28 cellular contexts compared by ENCODE assay signal in the genomic region with DNA sequence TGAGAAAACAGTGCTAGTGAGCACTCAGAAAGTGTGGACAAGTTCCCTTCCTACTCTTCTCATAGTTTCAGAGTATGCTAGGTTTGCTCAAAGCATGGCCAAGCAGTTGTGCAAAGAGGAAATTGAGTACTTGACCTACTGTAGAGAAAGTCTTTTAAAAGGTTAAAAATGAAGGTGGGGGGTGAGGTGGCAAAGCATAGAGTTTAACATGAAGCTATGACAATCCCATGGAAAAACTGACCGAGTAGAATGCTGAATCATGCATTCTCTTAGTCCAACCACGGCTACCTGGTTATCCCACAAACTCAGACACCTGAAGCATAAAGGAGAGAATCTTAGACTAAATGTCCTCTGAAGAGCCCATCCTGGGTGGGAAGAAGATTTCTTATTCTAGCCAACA.
DNase-seq lines count a peak whose midpoint lies in the region; ATAC-seq, FAIRE-seq and TF ChIP-seq lines count a peak whose summit lies in the region.
"Had no signal": no experiment of that assay in that cellular context is flagged by ENCODE, and none has a peak within 500 bp of the region (broad histone marks: within the 10 kb centered on the region; RNA-seq: fewer than 3 reads in every experiment).

No MANE protein-coding gene starts in this region.

- H3K27me3 ChIP-seq in GM23338 (ENCODE audit: insufficient read depth) (no peaks in the 10 kb centered on the region), astrocyte (ENCODE audit: insufficient read depth, low read length) (no peaks in the 10 kb centered on the region), mesendoderm (ENCODE audit: insufficient read depth, low read length, poor library complexity) (no peaks in the 10 kb centered on the region), pancreas (no peaks in the 10 kb centered on the region), aorta (ENCODE audit: control insufficient read depth in 1 of 2, insufficient read depth in 2 of 2, low read length in 1 of 2) (no peaks in the 10 kb centered on the region)
- H3K27me3 ChIP-seq: ascending aorta, gastroesophageal sphincter, right atrium auricular region had no signal

- no peak overlapping the region for H4K5ac ChIP-seq in mesendoderm (ENCODE audit: low read length)

- TF ChIP-seq POLR2A in A549 (IDR thresholded peaks at IDR 0.05; ENCODE audit: low read length), result no peak

- H2BK120ac ChIP-seq in mesendoderm (ENCODE audit: low read depth, low read length), result no peak overlapping the region

- POLR2A ChIA-PET in A549 (lab: Yijun Ruan, JAX), result interaction anchor here (3.0 kb wide), 1 partner anchor 80 kb away, joined by 14 read pairs; the partner anchor contains the start of gene PTPN14

- H3K27ac Mint-ChIP-seq in GM23338 (no peak overlapping the region), astrocyte (ENCODE audit: unreplicated experiment) (peak overlapping the region; percentile 100)
- H3K27ac Mint-ChIP-seq: activated B cell treated with CpG ODN at 0.5 μM for 24 hours; activated naive CD4-positive, alpha-beta T cell treated with anti-CD3 and anti-CD28 coated beads for 36 hours; CD14-positive monocyte; IgD-negative memory B cell had no signal

- H2AK5ac ChIP-seq in mesendoderm (ENCODE audit: low read length), result no peak overlapping the region

- H3K9me3 Mint-ChIP-seq in GM23338 (no peaks in the 10 kb centered on the region; the same call in 2 of the 3 replicates), astrocyte (ENCODE audit: unreplicated experiment) (no peaks in the 10 kb centered on the region)
- H3K9me3 Mint-ChIP-seq: activated B cell treated with CpG ODN at 0.5 μM for 24 hours; activated naive CD4-positive, alpha-beta T cell treated with anti-CD3 and anti-CD28 coated beads for 36 hours; CD14-positive monocyte; IgD-negative memory B cell had no signal

- intact Hi-C loops in pancreas (cut with DNase I) (no loop called here), aorta (cut with DNase I) (no loop called here)

- H3K56ac ChIP-seq in mesendoderm (ENCODE audit: low read length), result no peak overlapping the region

- H3K79me1 ChIP-seq in mesendoderm (ENCODE audit: low read length), result peaks cover 13% of the 10 kb centered on the region

- FAIRE-seq in A549 (lab: Jason Lieb, UNC) (no peak), astrocyte (lab: Jason Lieb, UNC) (no peak), pancreas (lab: Jason Lieb, UNC) (no peak)
- FAIRE-seq: kidney, urothelium cell line had no signal

- H4K20me1 ChIP-seq in GM23338 (replicated peaks; ENCODE audit: insufficient read depth) (peaks cover 6% of the 10 kb centered on the region), astrocyte (ENCODE audit: insufficient read depth, low read length) (peaks cover 57% of the 10 kb centered on the region)

- no peak overlapping the region for H2BK5ac ChIP-seq in mesendoderm (ENCODE audit: low read length)

- no peak overlapping the region for H3K4me3 ChIP-seq in A549
- no peak overlapping the region for H3K4me3 ChIP-seq in GM23338
- no peak overlapping the region for H3K4me3 ChIP-seq in astrocyte (ENCODE audit: insufficient read depth, low read depth, low read length)
- H3K4me3 ChIP-seq in mesendoderm (ENCODE audit: low read length), result no peak overlapping the region
- no peak overlapping the region for H3K4me3 ChIP-seq in pancreas
- H3K4me3 ChIP-seq in aorta (ENCODE audit: low read length in 2 of 2), result no peak overlapping the region
- H3K4me3 ChIP-seq: ascending aorta, gastroesophageal sphincter, lung, right atrium auricular region had no signal

- TF ChIP-seq CTCF in A549 (IDR thresholded peaks at IDR 0.05), result no peak
- no peak for TF ChIP-seq CTCF in GM23338 (conservative IDR thresholded peaks at IDR 0.05; ENCODE audit: low read depth in 2 of 2)
- no peak for TF ChIP-seq CTCF in astrocyte (IDR thresholded peaks at IDR 0.05; ENCODE audit: insufficient read depth, low read depth, low read length)
- no peak for TF ChIP-seq CTCF in pancreas (IDR thresholded peaks at IDR 0.05)

- H3K36me3 Mint-ChIP-seq in GM23338 (ENCODE audit: low read depth) (no peaks in the 10 kb centered on the region; the same call in 2 of the 3 replicates), astrocyte (ENCODE audit: low read depth, unreplicated experiment) (peaks cover 10% of the 10 kb centered on the region)
- H3K36me3 Mint-ChIP-seq: CD14-positive monocyte, IgD-negative memory B cell had no signal

- H3K4me1 ChIP-seq in A549 (peaks cover 80% of the 10 kb centered on the region), GM23338 (ENCODE audit: insufficient read depth) (peaks cover 67% of the 10 kb centered on the region), astrocyte (ENCODE audit: insufficient read depth, low read length) (peaks cover 41% of the 10 kb centered on the region), mesendoderm (ENCODE audit: control insufficient read depth, low read depth, low read length) (peaks cover 30% of the 10 kb centered on the region), pancreas (peaks cover 0 to 19% (median 0%) of the 10 kb centered on the region in 3 donors), aorta (ENCODE audit: control insufficient read depth in 1 of 2, insufficient read depth in 2 of 2, low read length in 2 of 2) (peaks cover 0 to 2% of the 10 kb centered on the region in 2 donors)
- H3K4me1 ChIP-seq: right atrium auricular region had no signal

- H3K79me2 ChIP-seq in GM23338 (replicated peaks; ENCODE audit: insufficient read depth), result peaks cover 96% of the 10 kb centered on the region
- peaks cover 93% of the 10 kb centered on the region for H3K79me2 ChIP-seq in astrocyte (ENCODE audit: insufficient read depth, low read length)
- H3K79me2 ChIP-seq in mesendoderm (ENCODE audit: control insufficient read depth, insufficient read depth, low read length), result peaks cover 70% of the 10 kb centered on the region

- no peaks in the 10 kb centered on the region for H3F3A ChIP-seq in GM23338 (replicated peaks; ENCODE audit: low read depth)

- peak overlapping the region; percentile 3 for H4K8ac ChIP-seq in mesendoderm (ENCODE audit: low read depth, low read length)

- H3K36me3 ChIP-seq in GM23338 (ENCODE audit: insufficient read depth) (no peaks in the 10 kb centered on the region), astrocyte (ENCODE audit: insufficient read depth, low read length) (no peaks in the 10 kb centered on the region), mesendoderm (ENCODE audit: control insufficient read depth, insufficient read depth, low read length) (no peaks in the 10 kb centered on the region), pancreas (no peaks in the 10 kb centered on the region), aorta (ENCODE audit: control insufficient read depth in 1 of 2, insufficient read depth in 2 of 2, low read length in 1 of 2) (no peaks in the 10 kb centered on the region)
- H3K36me3 ChIP-seq: ascending aorta, gastroesophageal sphincter, right atrium auricular region had no signal

- no peak overlapping the region for H3K4me2 ChIP-seq in A549
- no peak overlapping the region for H3K4me2 ChIP-seq in GM23338
- no peak overlapping the region for H3K4me2 ChIP-seq in astrocyte (ENCODE audit: low read length)
- no peak overlapping the region for H3K4me2 ChIP-seq in mesendoderm (ENCODE audit: low read length)

- no peak overlapping the region for H3K4ac ChIP-seq in mesendoderm (ENCODE audit: low read depth, low read length)

- H3K4me3 Mint-ChIP-seq in GM23338 (no peak overlapping the region), astrocyte (ENCODE audit: unreplicated experiment) (no peak overlapping the region)
- H3K4me3 Mint-ChIP-seq: activated B cell treated with CpG ODN at 0.5 μM for 24 hours; activated naive CD4-positive, alpha-beta T cell treated with anti-CD3 and anti-CD28 coated beads for 36 hours; CD14-positive monocyte; IgD-negative memory B cell had no signal

- H3K27me3 Mint-ChIP-seq in GM23338 (ENCODE audit: insufficient read depth, low read depth, poor library complexity), result peaks cover 3% of the 10 kb centered on the region
- no peaks in the 10 kb centered on the region for H3K27me3 Mint-ChIP-seq in astrocyte (ENCODE audit: low read depth, unreplicated experiment)

- DNase-seq in A549 (ENCODE audit: low read depth in 1 of 2, low spot score in 1 of 2) (no peak), GM23338 (ENCODE audit: low spot score) (no peak), astrocyte (ENCODE audit: low read depth) (no peak), mesendoderm (no peak), HuH-7 (ENCODE audit: low spot score) (no peak), pancreas (no peak), aorta (no peak)
- DNase-seq: activated B cell treated with CpG ODN at 0.5 μM for 24 hours; activated naive CD4-positive, alpha-beta T cell treated with anti-CD3 and anti-CD28 coated beads for 36 hours; activated T-cell treated with anti-CD3 and anti-CD28 coated beads, Interleukin-2, amount 50 U/mL, for 1 hour; cerebellar nuclear complex; EL; GOT3; kidney; MM.1S; NCI-H1436; NCI-H510A treated with DMSO at 0.1 percent for 48 hours; stimulated activated CD4-positive, alpha-beta T cell treated with anti-CD3 and anti-CD28 coated beads, Interleukin-15, amount 100 ng/mL, for 24 hours; T-helper 9 cell had no signal

- no peak for ATAC-seq in A549
- ATAC-seq in GM23338, result no peak
- ATAC-seq in pancreas, result no peak
- ATAC-seq in aorta (ENCODE audit: low FRiP score), result no peak
- no peak for ATAC-seq in GM21619 (IDR thresholded peaks at IDR 0.05; ENCODE audit: unreplicated experiment)
- ATAC-seq: gastroesophageal sphincter had no signal

- H3K9me3 ChIP-seq in A549, result no peaks in the 10 kb centered on the region
- H3K9me3 ChIP-seq in astrocyte (ENCODE audit: insufficient read depth, low read depth, low read length), result no peaks in the 10 kb centered on the region
- no peaks in the 10 kb centered on the region for H3K9me3 ChIP-seq in pancreas
- H3K9me3 ChIP-seq in aorta (ENCODE audit: control insufficient read depth, low read length), result no peaks in the 10 kb centered on the region
- H3K9me3 ChIP-seq: ascending aorta, gastroesophageal sphincter, right atrium auricular region had no signal

- H2BK15ac ChIP-seq in mesendoderm (replicated peaks; ENCODE audit: low read depth), result no peak overlapping the region

- TF ChIP-seq EP300 in A549 (IDR thresholded peaks at IDR 0.05), result no peak

- H3K9ac ChIP-seq in astrocyte (ENCODE audit: low read length) (no peak overlapping the region), mesendoderm (ENCODE audit: low read length) (no peak overlapping the region)

- no peak for TF ChIP-seq RAD21 in A549 (conservative IDR thresholded peaks at IDR 0.05 in 1 of 2, IDR thresholded peaks at IDR 0.05 in 1 of 2)

- 76% methylated on average over 2 of the region's 2 CpGs for WGBS in A549 (ENCODE audit: missing lambda C conversion rate)
- WGBS in mesendoderm (ENCODE audit: extremely low coverage, insufficient coverage, low lambda C conversion rate), result no CpG with 5 or more reads among the region's 2 CpGs
- WGBS in pancreas, 2 donors, result 60 to 71% methylated on average over 2 of the region's 2 CpGs
- 85 to 91% methylated on average over 2 of the region's 2 CpGs for WGBS in aorta, 2 donors

- peak overlapping the region; percentile 12 for H3K18ac ChIP-seq in mesendoderm (ENCODE audit: low read length)

- CTCF ChIA-PET in A549 (lab: Yijun Ruan, JAX), result interaction anchor here (1.1 to 2.0 kb wide), 3 partner anchors 11 to 113 kb away, joined by 3 to 6 read pairs (median 3); no protein-coding TSS in a partner anchor

- H3K27ac ChIP-seq in A549, result peak overlapping the region in 1 of 2 experiments; percentile 66; a peak in 4 of 6 replicates
- peak overlapping the region; percentile 46 for H3K27ac ChIP-seq in GM23338 (ENCODE audit: low read depth)
- no peak overlapping the region for H3K27ac ChIP-seq in astrocyte (ENCODE audit: low read depth, low read length)
- no peak overlapping the region for H3K27ac ChIP-seq in mesendoderm (ENCODE audit: low read depth, low read length)
- no peak overlapping the region for H3K27ac ChIP-seq in pancreas
- no peak overlapping the region for H3K27ac ChIP-seq in aorta (ENCODE audit: low read depth in 1 of 2, low read length in 2 of 2)
- H3K27ac ChIP-seq: ascending aorta, gastroesophageal sphincter, HL-60, right atrium auricular region had no signal

- H3K4me1 Mint-ChIP-seq in GM23338, result peaks cover 53% of the 10 kb centered on the region
- H3K4me1 Mint-ChIP-seq in astrocyte (ENCODE audit: low read depth, unreplicated experiment), result peaks cover 74% of the 10 kb centered on the region
- H3K4me1 Mint-ChIP-seq: activated B cell treated with CpG ODN at 0.5 μM for 24 hours, CD14-positive monocyte, IgD-negative memory B cell had no signal

- H3K23ac ChIP-seq in mesendoderm (ENCODE audit: low read length), result no peak overlapping the region

- H2AFZ ChIP-seq in GM23338 (no peak overlapping the region), astrocyte (ENCODE audit: low read depth, low read length) (no peak overlapping the region)

- no peaks in the 10 kb centered on the region for H3K9me2 ChIP-seq in GM23338 (ENCODE audit: insufficient read depth)
